ENCODE assay signal across 1 cellular context in genomic region chr22:37803195-37803635, GRCh38.
A peak's percentile ranks its signal among the peaks of the same experiment; 100 is the strongest.
TF ChIP-seq lines count a peak whose summit lies in the region.

No MANE protein-coding gene starts in this region.

TF ChIP-seq in K562, 482 proteins besides CTCF, POLR2A, EP300 and RAD21 (continued from another document and continues in another):
- TF ChIP-seq RAD51 (IDR thresholded peaks at IDR 0.05; ENCODE audit: borderline replicate concordance, low read depth) (peak; percentile 25; the same call in 1 of the 2 replicates), HDAC2 (IDR thresholded peaks at IDR 0.05) (0 out of 2 replicates have a peak, but pooled peaks have one; percentile 61), SLC30A9 (CRISPR knock-in tag; IDR thresholded peaks at IDR 0.05) (no peak), ZBTB11 (CRISPR knock-in tag; IDR thresholded peaks at IDR 0.05) (peak in 1 of 3 experiments; percentile 30; a peak in 1 of 6 replicates), TRIM28 (IDR thresholded peaks at IDR 0.05) (no peak), ZSCAN32 (CRISPR knock-in tag; IDR thresholded peaks at IDR 0.05) (no peak), ILF3 (IDR thresholded peaks at IDR 0.05; ENCODE audit: borderline replicate concordance) (no peak), HOXB6 (CRISPR knock-in tag; IDR thresholded peaks at IDR 0.05; ENCODE audit: borderline replicate concordance) (no peak), ATF1 (CRISPR knock-in tag; IDR thresholded peaks at IDR 0.05) (no peak), ATF1 (tag; IDR thresholded peaks at IDR 0.05) (peak; percentile 68), CHAMP1 (IDR thresholded peaks at IDR 0.05) (peak; percentile 68; the same call in 1 of the 2 replicates), TBL1XR1 (IDR thresholded peaks at IDR 0.05; ENCODE audit: low read length in 2 of 2) (peak in 1 of 2 experiments; percentile 91; a peak in 2 of 4 replicates), ETV6 (IDR thresholded peaks at IDR 0.05; ENCODE audit: borderline replicate concordance in 1 of 2, low read depth in 2 of 2, low read length in 1 of 2) (0 out of 4 replicates have a peak, but pooled peaks of 1 of the 2 experiments have one; percentile 11), ETV6 (CRISPR knock-in tag; IDR thresholded peaks at IDR 0.05; ENCODE audit: borderline replicate concordance) (no peak), ZNF174 (CRISPR knock-in tag; IDR thresholded peaks at IDR 0.05) (no peak), ZNF23 (CRISPR knock-in tag; IDR thresholded peaks at IDR 0.05) (no peak), SMARCE1 (IDR thresholded peaks at IDR 0.05) (peak; percentile 93), SIX5 (IDR thresholded peaks at IDR 0.05; ENCODE audit: borderline replicate concordance in 1 of 2, insufficient read depth in 1 of 2, low read depth in 1 of 2, low read length in 2 of 2) (no peak), PYGO2 (tag; IDR thresholded peaks at IDR 0.05) (no peak), HDAC1 (IDR thresholded peaks at IDR 0.05) (peak in 1 of 2 experiments; percentile 73; a peak in 2 of 4 replicates), SIN3B (IDR thresholded peaks at IDR 0.05; ENCODE audit: low read depth) (no peak), PTRF (tag; IDR thresholded peaks at IDR 0.05) (no peak), NFATC3 (IDR thresholded peaks at IDR 0.05) (no peak), KLF10 (CRISPR knock-in tag; IDR thresholded peaks at IDR 0.05) (no peak), CEBPB (tag; IDR thresholded peaks at IDR 0.05) (peak; percentile 68), YY1 (IDR thresholded peaks at IDR 0.05; ENCODE audit: borderline replicate concordance in 1 of 3, control insufficient read depth in 1 of 3, extremely low read depth in 1 of 3, insufficient read depth in 3 of 3, insufficient read length in 1 of 3, insufficient replicate concordance in 2 of 3, low read depth in 1 of 3, low read length in 2 of 3) (no peak), HNRNPL (IDR thresholded peaks at IDR 0.05; ENCODE audit: low read depth, low read length) (no peak), ZFX (CRISPR knock-in tag; IDR thresholded peaks at IDR 0.05) (no peak), TEAD1 (CRISPR knock-in tag; IDR thresholded peaks at IDR 0.05) (peak in 1 of 2 experiments; percentile 37; a peak in 1 of 4 replicates), HMG20B (CRISPR knock-in tag; IDR thresholded peaks at IDR 0.05) (no peak), HBP1 (CRISPR knock-in tag; IDR thresholded peaks at IDR 0.05) (0 out of 2 replicates have a peak, but pooled peaks have one; percentile 23), FOSL1 (tag; conservative IDR thresholded peaks at IDR 0.05) (peak; percentile 75), CEBPZ (IDR thresholded peaks at IDR 0.05; ENCODE audit: borderline replicate concordance, low read depth, low read length) (no peak), BCLAF1 (IDR thresholded peaks at IDR 0.05; ENCODE audit: borderline replicate concordance in 1 of 2, control insufficient read depth in 1 of 2, low read depth in 2 of 2, low read length in 1 of 2) (peak in 1 of 2 experiments; percentile 77; a peak in 1 of 4 replicates), BHLHE40 (IDR thresholded peaks at IDR 0.05; ENCODE audit: low read length) (peak; percentile 67), THRA (IDR thresholded peaks at IDR 0.05) (no peak)
- TF ChIP-seq, protein P1, sequence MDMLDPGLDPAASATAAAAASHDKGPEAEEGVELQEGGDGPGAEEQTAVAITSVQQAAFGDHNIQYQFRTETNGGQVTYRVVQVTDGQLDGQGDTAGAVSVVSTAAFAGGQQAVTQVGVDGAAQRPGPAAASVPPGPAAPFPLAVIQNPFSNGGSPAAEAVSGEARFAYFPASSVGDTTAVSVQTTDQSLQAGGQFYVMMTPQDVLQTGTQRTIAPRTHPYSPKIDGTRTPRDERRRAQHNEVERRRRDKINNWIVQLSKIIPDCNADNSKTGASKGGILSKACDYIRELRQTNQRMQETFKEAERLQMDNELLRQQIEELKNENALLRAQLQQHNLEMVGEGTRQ (CRISPR knock-in tag; IDR thresholded peaks at IDR 0.05): no peak
- TF ChIP-seq, protein P2, sequence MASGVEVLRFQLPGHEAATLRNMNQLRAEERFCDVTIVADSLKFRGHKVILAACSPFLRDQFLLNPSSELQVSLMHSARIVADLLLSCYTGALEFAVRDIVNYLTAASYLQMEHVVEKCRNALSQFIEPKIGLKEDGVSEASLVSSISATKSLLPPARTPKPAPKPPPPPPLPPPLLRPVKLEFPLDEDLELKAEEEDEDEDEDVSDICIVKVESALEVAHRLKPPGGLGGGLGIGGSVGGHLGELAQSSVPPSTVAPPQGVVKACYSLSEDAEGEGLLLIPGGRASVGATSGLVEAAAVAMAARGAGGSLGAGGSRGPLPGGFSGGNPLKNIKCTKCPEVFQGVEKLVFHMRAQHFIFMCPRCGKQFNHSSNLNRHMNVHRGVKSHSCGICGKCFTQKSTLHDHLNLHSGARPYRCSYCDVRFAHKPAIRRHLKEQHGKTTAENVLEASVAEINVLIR (CRISPR knock-in tag; IDR thresholded peaks at IDR 0.05): no peak
- TF ChIP-seq, protein P3, sequence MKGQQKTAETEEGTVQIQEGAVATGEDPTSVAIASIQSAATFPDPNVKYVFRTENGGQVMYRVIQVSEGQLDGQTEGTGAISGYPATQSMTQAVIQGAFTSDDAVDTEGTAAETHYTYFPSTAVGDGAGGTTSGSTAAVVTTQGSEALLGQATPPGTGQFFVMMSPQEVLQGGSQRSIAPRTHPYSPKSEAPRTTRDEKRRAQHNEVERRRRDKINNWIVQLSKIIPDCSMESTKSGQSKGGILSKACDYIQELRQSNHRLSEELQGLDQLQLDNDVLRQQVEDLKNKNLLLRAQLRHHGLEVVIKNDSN (CRISPR knock-in tag; IDR thresholded peaks at IDR 0.05): no peak
